Comparison of ENCODE assay signal across 1 cellular context in genomic region chr15:74175271-74176191, GRCh38.
TF ChIP-seq lines count a peak whose summit lies in the region.

No MANE protein-coding gene starts in this region.

TF ChIP-seq in H1, 55 proteins besides CTCF, POLR2A, EP300 and RAD21:
- TF ChIP-seq SP2 (IDR thresholded peaks at IDR 0.05; ENCODE audit: low read length) (no peak), BCL11A (IDR thresholded peaks at IDR 0.05; ENCODE audit: low read depth in 2 of 2, low read length in 2 of 2) (no peak), ZNF274 (IDR thresholded peaks at IDR 0.05; ENCODE audit: borderline replicate concordance, extremely low read depth, low read length) (no peak), MAFK (IDR thresholded peaks at IDR 0.05; ENCODE audit: low read depth, low read length) (no peak), SAP30 (IDR thresholded peaks at IDR 0.05; ENCODE audit: insufficient read depth, insufficient replicate concordance, low read length) (no peak), SUZ12 (IDR thresholded peaks at IDR 0.05; ENCODE audit: low read length) (no peak), RFX5 (IDR thresholded peaks at IDR 0.05; ENCODE audit: borderline replicate concordance, low read depth, low read length) (no peak), BRCA1 (IDR thresholded peaks at IDR 0.05; ENCODE audit: low read depth, low read length) (no peak), KDM5A (IDR thresholded peaks at IDR 0.05; ENCODE audit: low read length) (no peak), CEBPB (IDR thresholded peaks at IDR 0.05; ENCODE audit: low read depth, low read length) (no peak), KDM1A (IDR thresholded peaks at IDR 0.05; ENCODE audit: borderline replicate concordance, low read length) (no peak)
TF ChIP-seq in H1: peak in this region for 0.
